1 cellular context compared by ENCODE assay signal in the genomic region with DNA sequence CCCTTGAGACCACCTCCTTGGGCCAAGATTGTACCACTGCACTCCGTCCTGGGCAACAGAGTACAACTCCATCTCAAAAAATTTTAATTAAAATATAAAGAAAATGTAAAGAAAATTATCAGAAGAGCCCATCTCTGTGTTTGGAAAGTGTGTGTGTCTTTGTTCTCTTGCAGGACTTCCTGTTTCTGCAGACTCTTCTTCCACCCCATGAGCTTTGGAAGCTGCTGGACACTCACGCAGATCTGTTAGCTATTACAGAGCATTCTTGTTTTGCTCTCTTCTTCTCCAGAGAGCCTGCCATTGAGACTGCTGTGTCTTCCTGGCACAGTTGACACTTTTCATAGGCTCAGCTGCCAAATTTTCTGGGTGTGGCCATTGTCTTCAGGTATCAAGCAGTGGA.
TF ChIP-seq lines count a peak whose summit lies in the region.

No MANE protein-coding gene starts in this region.

TF ChIP-seq in K562, 482 proteins besides CTCF, POLR2A, EP300 and RAD21:
- TF ChIP-seq IRF2 (CRISPR knock-in tag; IDR thresholded peaks at IDR 0.05): no peak
- TF ChIP-seq, protein P1, sequence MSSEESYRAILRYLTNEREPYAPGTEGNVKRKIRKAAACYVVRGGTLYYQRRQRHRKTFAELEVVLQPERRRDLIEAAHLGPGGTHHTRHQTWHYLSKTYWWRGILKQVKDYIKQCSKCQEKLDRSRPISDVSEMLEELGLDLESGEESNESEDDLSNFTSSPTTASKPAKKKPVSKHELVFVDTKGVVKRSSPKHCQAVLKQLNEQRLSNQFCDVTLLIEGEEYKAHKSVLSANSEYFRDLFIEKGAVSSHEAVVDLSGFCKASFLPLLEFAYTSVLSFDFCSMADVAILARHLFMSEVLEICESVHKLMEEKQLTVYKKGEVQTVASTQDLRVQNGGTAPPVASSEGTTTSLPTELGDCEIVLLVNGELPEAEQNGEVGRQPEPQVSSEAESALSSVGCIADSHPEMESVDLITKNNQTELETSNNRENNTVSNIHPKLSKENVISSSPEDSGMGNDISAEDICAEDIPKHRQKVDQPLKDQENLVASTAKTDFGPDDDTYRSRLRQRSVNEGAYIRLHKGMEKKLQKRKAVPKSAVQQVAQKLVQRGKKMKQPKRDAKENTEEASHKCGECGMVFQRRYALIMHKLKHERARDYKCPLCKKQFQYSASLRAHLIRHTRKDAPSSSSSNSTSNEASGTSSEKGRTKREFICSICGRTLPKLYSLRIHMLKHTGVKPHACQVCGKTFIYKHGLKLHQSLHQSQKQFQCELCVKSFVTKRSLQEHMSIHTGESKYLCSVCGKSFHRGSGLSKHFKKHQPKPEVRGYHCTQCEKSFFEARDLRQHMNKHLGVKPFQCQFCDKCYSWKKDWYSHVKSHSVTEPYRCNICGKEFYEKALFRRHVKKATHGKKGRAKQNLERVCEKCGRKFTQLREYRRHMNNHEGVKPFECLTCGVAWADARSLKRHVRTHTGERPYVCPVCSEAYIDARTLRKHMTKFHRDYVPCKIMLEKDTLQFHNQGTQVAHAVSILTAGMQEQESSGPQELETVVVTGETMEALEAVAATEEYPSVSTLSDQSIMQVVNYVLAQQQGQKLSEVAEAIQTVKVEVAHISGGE (CRISPR knock-in tag; IDR thresholded peaks at IDR 0.05): 0 out of 6 replicates have a peak, but pooled peaks of 1 of the 3 experiments have one; percentile 49
- TF ChIP-seq, protein P2, sequence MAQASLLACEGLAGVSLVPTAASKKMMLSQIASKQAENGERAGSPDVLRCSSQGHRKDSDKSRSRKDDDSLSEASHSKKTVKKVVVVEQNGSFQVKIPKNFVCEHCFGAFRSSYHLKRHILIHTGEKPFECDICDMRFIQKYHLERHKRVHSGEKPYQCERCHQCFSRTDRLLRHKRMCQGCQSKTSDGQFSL (CRISPR knock-in tag; IDR thresholded peaks at IDR 0.05): no peak
- TF ChIP-seq, protein P2 (tag; IDR thresholded peaks at IDR 0.05): 0 out of 4 replicates have a peak, but pooled peaks of 1 of the 2 experiments have one; percentile 13
- 0 out of 2 replicates have a peak, but pooled peaks have one; percentile 40 for TF ChIP-seq GABPA (tag; conservative IDR thresholded peaks at IDR 0.05; ENCODE audit: low read depth)
- no peak for TF ChIP-seq NFYB (IDR thresholded peaks at IDR 0.05; ENCODE audit: extremely low read depth, insufficient read length)
- no peak for TF ChIP-seq ZEB2 (IDR thresholded peaks at IDR 0.05)
- peak; percentile 91 for TF ChIP-seq SPI1 (IDR thresholded peaks at IDR 0.05; ENCODE audit: borderline replicate concordance, low read depth, low read length)
- TF ChIP-seq, protein P3, sequence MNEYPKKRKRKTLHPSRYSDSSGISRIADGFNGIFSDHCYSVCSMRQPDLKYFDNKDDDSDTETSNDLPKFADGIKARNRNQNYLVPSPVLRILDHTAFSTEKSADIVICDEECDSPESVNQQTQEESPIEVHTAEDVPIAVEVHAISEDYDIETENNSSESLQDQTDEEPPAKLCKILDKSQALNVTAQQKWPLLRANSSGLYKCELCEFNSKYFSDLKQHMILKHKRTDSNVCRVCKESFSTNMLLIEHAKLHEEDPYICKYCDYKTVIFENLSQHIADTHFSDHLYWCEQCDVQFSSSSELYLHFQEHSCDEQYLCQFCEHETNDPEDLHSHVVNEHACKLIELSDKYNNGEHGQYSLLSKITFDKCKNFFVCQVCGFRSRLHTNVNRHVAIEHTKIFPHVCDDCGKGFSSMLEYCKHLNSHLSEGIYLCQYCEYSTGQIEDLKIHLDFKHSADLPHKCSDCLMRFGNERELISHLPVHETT (CRISPR knock-in tag; conservative IDR thresholded peaks at IDR 0.05 in 1 of 2, IDR thresholded peaks at IDR 0.05 in 1 of 2): peak in 1 of 2 experiments; percentile 29; a peak in 1 of 4 replicates
- TF ChIP-seq ELF1 (tag; IDR thresholded peaks at IDR 0.05): peak; percentile 39; the same call in 1 of the 2 replicates
